ENCODE assay signal across 15 cellular contexts in the genomic region with DNA sequence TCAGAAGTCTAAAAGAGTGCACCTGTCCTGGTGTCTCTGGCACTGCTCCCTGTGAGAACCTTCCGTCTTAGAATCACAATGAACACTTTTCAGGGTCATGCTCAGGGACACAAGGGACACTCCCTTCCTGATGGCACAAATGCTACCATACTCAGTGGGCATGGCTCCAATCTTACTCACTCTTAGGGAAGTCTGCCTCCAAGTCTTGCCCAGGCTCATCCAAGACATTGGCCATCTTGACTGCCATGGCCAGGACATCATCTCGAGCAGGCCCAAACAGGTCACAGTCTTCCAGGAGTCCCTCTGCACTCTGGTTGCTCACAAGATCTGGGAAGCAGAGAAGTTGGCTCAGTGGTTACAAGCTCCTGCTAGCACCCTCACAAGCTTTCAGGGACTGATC. TPM values are rescaled to one million over a fixed set of nuclear protein-coding genes. Genes with fewer than 3 reads are reported as not detected.
DNase-seq lines count a peak whose midpoint lies in the region; ATAC-seq and TF ChIP-seq lines count a peak whose summit lies in the region.
"Had no signal": no experiment of that assay in that cellular context is flagged by ENCODE, and none has a peak within 500 bp of the region (broad histone marks: within the 10 kb centered on the region; RNA-seq: fewer than 3 reads in every experiment).

No MANE protein-coding gene starts in this region.

- H3K56ac ChIP-seq in H9 (ENCODE audit: insufficient read length, low read depth, low read length) = no peak overlapping the region

- intact Hi-C loops in adrenal gland (cut with DNase I) = no loop called here

- H2BK12ac ChIP-seq in H9 (ENCODE audit: insufficient read length, low read depth, low read length) = no peak overlapping the region

- H4K5ac ChIP-seq in H9 (ENCODE audit: insufficient read length, low read depth, low read length) = no peak overlapping the region

- WGBS in H9 (ENCODE audit: extremely low coverage, insufficient read length, low lambda C conversion rate) = no CpG with 5 or more reads among the region's 2 CpGs
- 48 to 60% (median 51%) methylated on average over 1 to 2 of the region's 2 CpGs for WGBS in adrenal gland, 4 donors

- H3K9me3 Mint-ChIP-seq in H9 (peaks cover 83 to 92% of the 10 kb centered on the region in 2 experiments), progenitor cell of endocrine pancreas (ENCODE audit: low read depth) (peaks cover 15% of the 10 kb centered on the region)
- H3K9me3 Mint-ChIP-seq in stimulated activated memory B cell treated with anti-CD40 and anti-IgM and Interleukin-4, amounts not matched to agents 10 μg/mL and 1 μg/mL and 100 μg/mL, for 72 hours = no peaks in the 10 kb centered on the region
- H3K9me3 Mint-ChIP-seq: CD4-positive, CD25-positive, alpha-beta regulatory T cell had no signal

- TF ChIP-seq CTCF in H9 (conservative IDR thresholded peaks at IDR 0.05) (no peak), adrenal gland (IDR thresholded peaks at IDR 0.05) (no peak), progenitor cell of endocrine pancreas (IDR thresholded peaks at IDR 0.05; ENCODE audit: unreplicated experiment) (no peak)

- H3K4me1 ChIP-seq in H9 (ENCODE audit: insufficient read depth, low read length) = no peaks in the 10 kb centered on the region
- H3K4me1 ChIP-seq in adrenal gland (replicated peaks in 1 of 2) = no peaks in the 10 kb centered on the region
- H3K4me1 ChIP-seq: BE2C had no signal

- TF ChIP-seq POLR2A in adrenal gland (IDR thresholded peaks at IDR 0.05) = no peak
- no peak for TF ChIP-seq POLR2A in GM18505 (IDR thresholded peaks at IDR 0.05; ENCODE audit: borderline replicate concordance, extremely low read depth, insufficient read depth, insufficient read length)

- no peak overlapping the region for H3K4me3 ChIP-seq in adrenal gland

- H3K36me3 Mint-ChIP-seq in H9 (ENCODE audit: insufficient read depth in 1 of 3, low read depth in 3 of 3) (peaks cover 78 to 98% (median 97%) of the 10 kb centered on the region in 3 experiments), progenitor cell of endocrine pancreas (ENCODE audit: insufficient read depth) (peaks cover 21% of the 10 kb centered on the region)
- peaks cover 81% of the 10 kb centered on the region for H3K36me3 Mint-ChIP-seq in stimulated activated memory B cell treated with anti-CD40 and anti-IgM and Interleukin-4, amounts not matched to agents 10 μg/mL and 1 μg/mL and 100 μg/mL, for 72 hours

- no peaks in the 10 kb centered on the region for H3K27me3 ChIP-seq in H9 (ENCODE audit: insufficient read depth, low read length)
- no peaks in the 10 kb centered on the region for H3K27me3 ChIP-seq in adrenal gland
- H3K27me3 ChIP-seq: BE2C had no signal

- H3K27me3 Mint-ChIP-seq in H9 (ENCODE audit: low read depth) (no peaks in the 10 kb centered on the region), progenitor cell of endocrine pancreas (no peaks in the 10 kb centered on the region)
- no peaks in the 10 kb centered on the region for H3K27me3 Mint-ChIP-seq in stimulated activated memory B cell treated with anti-CD40 and anti-IgM and Interleukin-4, amounts not matched to agents 10 μg/mL and 1 μg/mL and 100 μg/mL, for 72 hours
- H3K27me3 Mint-ChIP-seq: CD4-positive, CD25-positive, alpha-beta regulatory T cell had no signal

- H2BK20ac ChIP-seq in H9 (ENCODE audit: low read depth, low read length, poor library complexity, severe bottlenecking) = no peak overlapping the region

- H3K14ac ChIP-seq in H9 (ENCODE audit: insufficient read depth, low read length) = no peak overlapping the region

- H2BK120ac ChIP-seq in H9 (ENCODE audit: low read depth, low read length, poor library complexity, severe bottlenecking) = no peak overlapping the region

- no peaks in the 10 kb centered on the region for H3K79me1 ChIP-seq in H9 (ENCODE audit: insufficient read depth, low read depth, low read length, poor library complexity, severe bottlenecking)

- no peak for DNase-seq in H9
- peak in 4 of 7 donors; percentile 27 to 49 (median 32) for DNase-seq in adrenal gland
- no peak for DNase-seq in progenitor cell of endocrine pancreas (ENCODE audit: low spot score, unreplicated experiment)
- DNase-seq: ACHN; BE2C; C1 segment of cervical spinal cord; CD4-positive, CD25-positive, alpha-beta regulatory T cell; DMS79 treated with DMSO at 0.1 percent for 48 hours; GF-D8; GOT3; H7 had no signal

- no peak overlapping the region for H3K4ac ChIP-seq in H9 (ENCODE audit: low read depth, low read length)

- H3K23me2 ChIP-seq in H9 (ENCODE audit: insufficient read length, low read depth, low read length, poor library complexity, severe bottlenecking) = peaks cover 4% of the 10 kb centered on the region

- ATAC-seq in esophagus mucosa = peak; percentile 85
- no peak for ATAC-seq in stimulated activated memory B cell treated with anti-CD40 and anti-IgM and Interleukin-4, amounts not matched to agents 10 μg/mL and 1 μg/mL and 100 μg/mL, for 72 hours
- ATAC-seq in GM18505 (IDR thresholded peaks at IDR 0.05; ENCODE audit: unreplicated experiment) = no peak
- no peak for ATAC-seq in HG03442 (IDR thresholded peaks at IDR 0.05; ENCODE audit: unreplicated experiment)

- H3K9me3 ChIP-seq in H9 (ENCODE audit: control insufficient read depth, low read depth, low read length) (peaks cover 56% of the 10 kb centered on the region), adrenal gland (replicated peaks in 1 of 3) (no peaks in the 10 kb centered on the region)
- H3K9me3 ChIP-seq: BE2C had no signal

- no peak overlapping the region for H3K9ac ChIP-seq in H9 (ENCODE audit: extremely low read depth, insufficient read length, low read length)

- no peak overlapping the region for H3T11ph ChIP-seq in H9 (ENCODE audit: low read length)

- H2BK15ac ChIP-seq in H9 (ENCODE audit: low read depth, low read length) = no peak overlapping the region

- no peak overlapping the region for H3K4me3 Mint-ChIP-seq in H9
- H3K4me3 Mint-ChIP-seq in stimulated activated memory B cell treated with anti-CD40 and anti-IgM and Interleukin-4, amounts not matched to agents 10 μg/mL and 1 μg/mL and 100 μg/mL, for 72 hours = no peak overlapping the region
- H3K4me3 Mint-ChIP-seq in progenitor cell of endocrine pancreas (ENCODE audit: low read depth) = no peak overlapping the region
- H3K4me3 Mint-ChIP-seq: CD4-positive, CD25-positive, alpha-beta regulatory T cell had no signal

- peak overlapping the region in 2 of 3 experiments; percentile 16; a peak in 2 of 7 replicates for H3K27ac Mint-ChIP-seq in H9
- peak overlapping the region; percentile 40 for H3K27ac Mint-ChIP-seq in stimulated activated memory B cell treated with anti-CD40 and anti-IgM and Interleukin-4, amounts not matched to agents 10 μg/mL and 1 μg/mL and 100 μg/mL, for 72 hours
- no peak overlapping the region for H3K27ac Mint-ChIP-seq in progenitor cell of endocrine pancreas

- H3K36me3 ChIP-seq in adrenal gland (replicated peaks in 1 of 2) = peaks cover 0 to 94% of the 10 kb centered on the region in 2 donors

- H3K4me1 Mint-ChIP-seq in H9 = no peaks in the 10 kb centered on the region; a peak in 1 of 4 replicates
- no peaks in the 10 kb centered on the region for H3K4me1 Mint-ChIP-seq in stimulated activated memory B cell treated with anti-CD40 and anti-IgM and Interleukin-4, amounts not matched to agents 10 μg/mL and 1 μg/mL and 100 μg/mL, for 72 hours
- no peaks in the 10 kb centered on the region for H3K4me1 Mint-ChIP-seq in progenitor cell of endocrine pancreas (ENCODE audit: low read depth)

- H3K27ac ChIP-seq in H9 (ENCODE audit: insufficient read length, low read depth, low read length) (no peak overlapping the region), adrenal gland (peak overlapping the region in 1 of 5 donors; percentile 22)

- H3K79me2 ChIP-seq in H9 (ENCODE audit: insufficient read depth, low read length) = no peaks in the 10 kb centered on the region

- H2AFZ ChIP-seq in H9 (ENCODE audit: low read length) = no peak overlapping the region

- no peak overlapping the region for H2BK5ac ChIP-seq in H9 (ENCODE audit: insufficient read length, low read length)

- no peak overlapping the region for H3K23ac ChIP-seq in H9 (ENCODE audit: insufficient read length, low read depth, low read length)

- no peak overlapping the region for H3K4me2 ChIP-seq in H9 (ENCODE audit: insufficient read depth, insufficient read length, low read length)

- H4K8ac ChIP-seq in H9 (replicated peaks; ENCODE audit: insufficient read length, low read depth, low read length) = no peak overlapping the region

- H3K18ac ChIP-seq in H9 (ENCODE audit: insufficient read length, low read depth, low read length) = no peak overlapping the region

- no peak overlapping the region for H4K91ac ChIP-seq in H9 (ENCODE audit: insufficient read length, low read depth, low read length)

- no peak overlapping the region for H2AK5ac ChIP-seq in H9 (ENCODE audit: insufficient read length, low read length)

- no peaks in the 10 kb centered on the region for H4K20me1 ChIP-seq in H9 (ENCODE audit: control insufficient read depth, insufficient read depth, insufficient read length)

RNA-seq across cellular contexts. Expression of gene ZMYM3, which starts 8.8 kb away (rescaled TPM):
- 83.4 and 86.5 TPM in 2 replicates for total RNA-seq in H9 (2021)
- total RNA-seq in adrenal gland = 10 to 100 TPM; 31.3 to 77.3 (median 47.0) TPM
- 10 to 100 TPM; 23.0 to 36.1 (median 28.8) TPM for polyA plus RNA-seq in adrenal gland
- 8.5 TPM for total RNA-seq in esophagus mucosa
- 88.9 and 92.4 TPM in 2 replicates for total RNA-seq in progenitor cell of endocrine pancreas

RNA-seq across cellular contexts. Expression of gene GJB1, which starts 22.1 kb away (rescaled TPM):
- total RNA-seq in H9 (2021) = not detected in 2 replicates
- under 1 TPM in 1 of 8 donors, not detected in 7; 0.18 TPM for total RNA-seq in adrenal gland
- not detected for polyA plus RNA-seq in adrenal gland
- total RNA-seq in esophagus mucosa = 0.12 TPM
- 22.2 and 23.6 TPM in 2 replicates for total RNA-seq in progenitor cell of endocrine pancreas
- total RNA-seq: CD4-positive, CD25-positive, alpha-beta regulatory T cell had no signal
- polyA plus RNA-seq: CD4-positive, CD25-positive, alpha-beta regulatory T cell had no signal

RNA-seq across cellular contexts. Expression of gene NONO, which starts 38.3 kb away (rescaled TPM):
- total RNA-seq in H9 (2021) = 703 and 707 TPM in 2 replicates
- total RNA-seq in adrenal gland = 100 to 1,000 TPM; 267 to 402 (median 320) TPM
- polyA plus RNA-seq in adrenal gland = 100 to 1,000 TPM; 140 to 492 (median 170) TPM
- 192 TPM for total RNA-seq in esophagus mucosa
- total RNA-seq in progenitor cell of endocrine pancreas = 754 and 795 TPM in 2 replicates

RNA-seq across cellular contexts. Expression of gene ITGB1BP2, which starts 56.4 kb away (rescaled TPM):
- 3.7 and 5.0 TPM in 2 replicates for total RNA-seq in H9 (2021)
- total RNA-seq in adrenal gland = 1 to 10 TPM in 2 of 8 donors, under 1 TPM in 5, not detected in 1; 0.18 to 3.2 (median 0.80) TPM
- polyA plus RNA-seq in adrenal gland = 1 to 10 TPM in 2 of 3 donors, under 1 TPM in 1; 0.31 to 1.6 (median 1.5) TPM
- 0.56 TPM for total RNA-seq in esophagus mucosa
- 5.8 and 6.6 TPM in 2 replicates for total RNA-seq in progenitor cell of endocrine pancreas
- polyA plus RNA-seq: CD4-positive, CD25-positive, alpha-beta regulatory T cell had no signal

Comparison
In these comparisons a context has a peak if more than half of its experiments do, and no peak if none do; other contexts are left out.
1. DNase-seq: peak in adrenal gland (4 of 7); none in H9 (single experiment) and progenitor cell of endocrine pancreas (single experiment).
2. RNA of gene GJB1, which starts 22.1 kb away (total RNA-seq): 22.2 to 23.6 TPM in progenitor cell of endocrine pancreas; not detected in H9, 0.12 TPM in esophagus mucosa (single experiment) and 0.18 TPM in adrenal gland; every median in the first group is over 10 times any median in the second.